In the genomic region with DNA sequence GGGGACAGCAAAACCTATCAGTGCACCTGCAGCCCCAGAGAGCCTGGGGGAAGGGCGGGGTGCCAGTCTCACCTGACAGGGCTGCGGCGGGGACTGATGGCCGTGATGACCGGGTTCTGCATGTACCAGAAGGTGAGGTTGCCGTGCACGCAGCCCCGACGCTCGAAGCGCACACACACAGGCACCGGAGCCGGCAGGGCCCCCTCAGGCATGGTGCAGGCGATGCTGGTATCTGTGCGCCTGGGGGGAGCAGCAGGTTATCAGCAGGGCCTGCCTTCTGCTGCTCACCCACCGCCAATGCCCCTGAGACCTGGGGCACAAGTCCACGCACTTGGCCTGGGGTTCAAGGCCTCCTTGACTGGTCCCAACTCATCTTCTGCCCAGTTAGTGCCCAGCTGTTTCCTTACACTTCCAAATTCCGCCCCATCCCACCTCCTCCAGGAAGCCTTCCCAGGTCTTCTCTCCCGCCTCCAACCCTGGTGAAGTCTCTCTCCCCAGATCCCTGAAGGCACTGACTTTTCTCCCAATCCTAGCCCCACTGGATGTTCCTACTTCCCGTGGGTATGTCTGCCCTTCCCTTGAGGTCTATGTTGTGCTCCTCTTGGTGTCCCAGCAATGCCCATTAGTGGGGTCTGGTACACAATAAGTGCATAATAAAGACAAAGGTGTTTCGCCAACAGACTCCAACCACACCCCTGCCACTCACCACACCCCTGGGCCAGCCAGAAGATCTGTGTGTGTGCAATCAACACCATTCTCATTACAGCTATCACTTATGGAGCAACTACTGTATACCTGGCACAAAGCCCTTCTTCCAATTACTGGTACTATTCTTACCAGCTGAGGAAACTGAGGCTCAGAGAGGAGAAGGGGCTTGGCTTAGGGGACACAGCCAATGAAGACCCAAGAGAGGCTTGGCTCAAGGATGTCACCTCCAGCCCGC, we compare ENCODE assay signal across 1 cellular context.
TF ChIP-seq lines count a peak whose summit lies in the region.

No MANE protein-coding gene starts in this region.

TF ChIP-seq in IMR-90, 13 proteins besides CTCF, POLR2A, EP300 and RAD21:
- TF ChIP-seq CEBPB (IDR thresholded peaks at IDR 0.05; ENCODE audit: low read depth, low read length) (no peak), RCOR1 (IDR thresholded peaks at IDR 0.05; ENCODE audit: insufficient replicate concordance, low read length) (no peak), BHLHE40 (IDR thresholded peaks at IDR 0.05; ENCODE audit: low read depth, low read length) (no peak), NFE2L2 (IDR thresholded peaks at IDR 0.05; ENCODE audit: low read depth, low read length) (no peak), FOS (IDR thresholded peaks at IDR 0.05; ENCODE audit: low read depth, low read length) (no peak), MXI1 (IDR thresholded peaks at IDR 0.05; ENCODE audit: borderline replicate concordance, low read depth, low read length) (no peak), SMC3 (IDR thresholded peaks at IDR 0.05; ENCODE audit: low read depth, low read length) (no peak)
- TF ChIP-seq, protein P1, sequence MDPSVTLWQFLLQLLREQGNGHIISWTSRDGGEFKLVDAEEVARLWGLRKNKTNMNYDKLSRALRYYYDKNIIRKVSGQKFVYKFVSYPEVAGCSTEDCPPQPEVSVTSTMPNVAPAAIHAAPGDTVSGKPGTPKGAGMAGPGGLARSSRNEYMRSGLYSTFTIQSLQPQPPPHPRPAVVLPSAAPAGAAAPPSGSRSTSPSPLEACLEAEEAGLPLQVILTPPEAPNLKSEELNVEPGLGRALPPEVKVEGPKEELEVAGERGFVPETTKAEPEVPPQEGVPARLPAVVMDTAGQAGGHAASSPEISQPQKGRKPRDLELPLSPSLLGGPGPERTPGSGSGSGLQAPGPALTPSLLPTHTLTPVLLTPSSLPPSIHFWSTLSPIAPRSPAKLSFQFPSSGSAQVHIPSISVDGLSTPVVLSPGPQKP (IDR thresholded peaks at IDR 0.05; ENCODE audit: borderline replicate concordance, low read depth, low read length), result no peak
